8 cellular contexts compared by ENCODE assay signal in the genomic region with DNA sequence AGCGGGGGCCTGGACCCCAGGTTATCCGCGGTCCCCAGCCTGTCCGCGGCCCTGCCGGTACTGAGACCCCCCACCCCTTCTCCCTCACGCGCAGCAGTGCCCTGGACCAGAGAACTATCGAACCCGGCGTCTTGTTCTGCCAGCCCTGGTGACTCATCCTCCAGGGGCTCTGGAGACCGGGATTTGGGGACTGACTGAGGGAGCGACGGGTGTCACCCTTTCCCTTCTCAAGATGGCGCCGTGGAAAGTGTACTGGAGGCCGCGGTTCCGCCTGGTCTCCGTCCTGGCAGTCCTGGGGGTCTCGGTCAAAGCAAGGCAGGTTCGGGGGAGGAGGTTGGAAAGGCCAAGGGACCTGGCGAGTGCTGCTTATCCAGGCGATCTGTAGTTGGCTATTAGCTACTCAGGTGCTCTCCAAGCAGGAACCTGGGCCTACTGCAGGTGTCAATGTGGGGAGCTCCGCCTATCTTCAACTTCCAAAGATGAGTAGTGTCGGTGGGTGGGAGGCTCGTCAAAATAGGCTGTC. TPM values are rescaled to one million over a fixed set of nuclear protein-coding genes. Genes with fewer than 3 reads are reported as not detected.
DNase-seq lines count a peak whose midpoint lies in the region; ATAC-seq and TF ChIP-seq lines count a peak whose summit lies in the region.

No MANE protein-coding gene starts in this region.

- H3K4me3 Mint-ChIP-seq in activated naive CD4-positive, alpha-beta T cell treated with anti-CD3 and anti-CD28 coated beads, Interleukin-2, amount 50 U/mL, for 24 hours: peak overlapping the region; percentile 95
- H3K4me3 Mint-ChIP-seq in osteocyte (ENCODE audit: unreplicated experiment): peak overlapping the region; percentile 100

- peaks cover 39% of the 10 kb centered on the region for H3K36me3 ChIP-seq in RWPE2 (ENCODE audit: low read depth)

- H3K27ac Mint-ChIP-seq in activated naive CD4-positive, alpha-beta T cell treated with anti-CD3 and anti-CD28 coated beads, Interleukin-2, amount 50 U/mL, for 24 hours: peak overlapping the region; percentile 97
- peak overlapping the region; percentile 100 for H3K27ac Mint-ChIP-seq in osteocyte (ENCODE audit: unreplicated experiment)

- H3K4me3 ChIP-seq in AG09309 (ENCODE audit: control insufficient read depth, low read depth, low read length) (peak overlapping the region; percentile 98), RWPE2 (ENCODE audit: severe bottlenecking) (peak overlapping the region; percentile 76)

- no peaks in the 10 kb centered on the region for H3K9me3 Mint-ChIP-seq in activated naive CD4-positive, alpha-beta T cell treated with anti-CD3 and anti-CD28 coated beads, Interleukin-2, amount 50 U/mL, for 24 hours
- H3K9me3 Mint-ChIP-seq in osteocyte (ENCODE audit: unreplicated experiment): no peaks in the 10 kb centered on the region

- H3K27ac ChIP-seq in RWPE2 (ENCODE audit: poor library complexity, severe bottlenecking): peak overlapping the region; percentile 92

- H3K27me3 ChIP-seq in RWPE2 (ENCODE audit: insufficient read depth, poor library complexity, severe bottlenecking): no peaks in the 10 kb centered on the region

- H3K9me3 ChIP-seq in RWPE2 (ENCODE audit: severe bottlenecking): no peaks in the 10 kb centered on the region

- peaks cover 2% of the 10 kb centered on the region for H3K36me3 Mint-ChIP-seq in activated naive CD4-positive, alpha-beta T cell treated with anti-CD3 and anti-CD28 coated beads, Interleukin-2, amount 50 U/mL, for 24 hours
- H3K36me3 Mint-ChIP-seq in osteocyte (ENCODE audit: unreplicated experiment): peaks cover 20% of the 10 kb centered on the region

- H3K4me1 Mint-ChIP-seq in activated naive CD4-positive, alpha-beta T cell treated with anti-CD3 and anti-CD28 coated beads, Interleukin-2, amount 50 U/mL, for 24 hours: peaks cover 57% of the 10 kb centered on the region
- peaks cover 39% of the 10 kb centered on the region for H3K4me1 Mint-ChIP-seq in osteocyte (ENCODE audit: unreplicated experiment)

- ATAC-seq in GM19395 (IDR thresholded peaks at IDR 0.05; ENCODE audit: unreplicated experiment): peak; percentile 27
- peak; percentile 54 for ATAC-seq in RWPE2 (ENCODE audit: low read depth)

- no peaks in the 10 kb centered on the region for H3K27me3 Mint-ChIP-seq in activated naive CD4-positive, alpha-beta T cell treated with anti-CD3 and anti-CD28 coated beads, Interleukin-2, amount 50 U/mL, for 24 hours
- no peaks in the 10 kb centered on the region for H3K27me3 Mint-ChIP-seq in osteocyte (ENCODE audit: unreplicated experiment)

- peaks cover 20% of the 10 kb centered on the region for H3K4me1 ChIP-seq in RWPE2 (ENCODE audit: insufficient read depth, poor library complexity, severe bottlenecking)

- DNase-seq in AG09309 (ENCODE audit: low read depth) (no peak), HK-2 (ENCODE audit: unreplicated experiment) (peak; percentile 41), RWPE2 (ENCODE audit: low spot score) (peak; percentile 51), glomerular visceral epithelial cell (ENCODE audit: extremely low spot score) (peak; percentile 35), osteocyte (ENCODE audit: extremely low spot score, unreplicated experiment) (peak; percentile 85), ureter (ENCODE audit: low spot score) (peak; percentile 59)

- TF ChIP-seq CTCF in AG09309 (IDR thresholded peaks at IDR 0.05; ENCODE audit: control insufficient read depth, insufficient read depth, low read depth, low read length, missing control alignments): no peak
- TF ChIP-seq CTCF in RWPE2 (IDR thresholded peaks at IDR 0.05; ENCODE audit: poor library complexity, severe bottlenecking): no peak
- no peak for TF ChIP-seq CTCF in osteocyte (IDR thresholded peaks at IDR 0.05)

RNA-seq across cellular contexts. Expression of gene RAB5A, which starts 0.7 kb away (rescaled TPM):
- total RNA-seq in osteocyte (83.0 and 84.8 TPM in 2 replicates), ureter (75.6 TPM)

RNA-seq across cellular contexts. Expression of gene EFHB, which starts 13.6 kb away (rescaled TPM):
- total RNA-seq in osteocyte (1.8 and 2.7 TPM in 2 replicates), ureter (not detected)
